In the genomic region with DNA sequence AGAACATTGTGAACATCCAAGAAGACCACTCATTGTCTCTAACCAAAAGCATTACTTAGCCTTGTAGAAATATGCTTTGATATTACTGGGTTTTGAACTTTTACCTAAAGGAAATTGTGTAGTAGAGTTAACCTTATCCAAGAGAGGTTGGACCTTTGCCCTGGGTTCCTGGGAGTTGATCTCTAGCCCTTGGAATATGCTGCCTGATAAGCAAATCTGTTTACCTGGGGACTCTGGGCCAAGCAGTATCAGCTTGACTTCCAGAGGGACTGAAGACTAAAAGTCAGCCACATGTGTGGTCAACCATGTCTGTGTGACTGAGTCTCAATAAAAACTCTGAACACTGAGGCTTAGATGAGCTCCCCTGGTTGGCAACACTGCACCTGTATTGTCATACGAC, we compare ENCODE assay signal across 25 cellular contexts.
"Had no signal": no experiment of that assay in that cellular context is flagged by ENCODE, and none has a peak within 500 bp of the region (broad histone marks: within the 10 kb centered on the region; RNA-seq: fewer than 3 reads in every experiment).

No MANE protein-coding gene starts in this region.

- H2AFZ ChIP-seq: neural progenitor cell, parathyroid adenoma had no signal

- H3K4me1 ChIP-seq: neural progenitor cell, parathyroid adenoma, tibial nerve, upper lobe of left lung, vagina had no signal

- H3K4me3 ChIP-seq: neural progenitor cell, ovary, psoas muscle, skin epidermis, stomach, thoracic aorta, thyroid gland, tibial nerve, upper lobe of left lung, vagina had no signal

- FAIRE-seq: urothelium cell line had no signal

- DNase-seq: natural killer cell; occipital lobe; ovary; posterior cingulate gyrus; psoas muscle; right cardiac atrium; stimulated activated CD4-positive, alpha-beta T cell treated with anti-CD3 and anti-CD28 coated beads, Interleukin-15, amount 100 ng/mL, for 24 hours; stimulated activated CD4-positive, alpha-beta T cell treated with anti-CD3 and anti-CD28 coated beads, Interleukin-2, amount 100 ng/mL, for 24 hours; stimulated activated CD4-positive, alpha-beta T cell treated with anti-CD3 and anti-CD28 coated beads, Interleukin-2, amount 100 ng/mL, for 48 hours; stimulated activated CD4-positive, alpha-beta T cell treated with anti-CD3 and anti-CD28 coated beads, Interleukin-4, amount 100 ng/mL, for 24 hours; stimulated activated naive B cell treated with anti-CD40 and anti-IgM and Interleukin-4, amounts not matched to agents 10 μg/mL and 1 μg/mL and 100 μg/mL, for 72 hours; stimulated activated naive CD4-positive, alpha-beta T cell treated with Interleukin-2 at 50 U/mL for 16 hours; stomach; thyroid gland; trophoblast cell; upper lobe of left lung had no signal

- H3K27me3 ChIP-seq: neural progenitor cell, ovary, stomach, thyroid gland, tibial nerve, upper lobe of left lung, vagina had no signal

- H3K79me2 ChIP-seq: parathyroid adenoma had no signal

- ATAC-seq: natural killer cell; psoas muscle; right cardiac atrium; sciatic nerve; stimulated activated effector memory CD8-positive, alpha-beta T cell treated with anti-CD3 and anti-CD28 coated beads, Interleukin-12 subunit alpha, Interleukin-12 subunit beta, amount 100 ng/mL, for 72 hours; stimulated activated naive B cell treated with anti-CD40 and anti-IgM and Interleukin-4, amounts not matched to agents 10 μg/mL and 1 μg/mL and 100 μg/mL, for 72 hours had no signal

- H3K9ac ChIP-seq: neural progenitor cell, parathyroid adenoma had no signal

- H3K27ac ChIP-seq: neural progenitor cell, ovary, parathyroid adenoma, psoas muscle, skin epidermis, stomach, thoracic aorta, thyroid gland, tibial nerve, upper lobe of left lung, vagina had no signal

- H3K9me3 ChIP-seq: psoas muscle, thoracic aorta, thyroid gland, tibial nerve, vagina had no signal

- H3K4me2 ChIP-seq: neural progenitor cell had no signal

- H3K36me3 ChIP-seq: ovary had no signal
